In genomic region chr3:126348308-126348920, GRCh38 we compare ENCODE assay signal across 13 cellular contexts. TPM values are rescaled to one million over a fixed set of nuclear protein-coding genes. Genes with fewer than 3 reads are reported as not detected.
DNase-seq lines count a peak whose midpoint lies in the region; ATAC-seq and TF ChIP-seq lines count a peak whose summit lies in the region.
"Had no signal": no experiment of that assay in that cellular context is flagged by ENCODE, and none has a peak within 500 bp of the region (broad histone marks: within the 10 kb centered on the region; RNA-seq: fewer than 3 reads in every experiment).

No MANE protein-coding gene starts in this region.

- H3K23ac ChIP-seq in IMR-90 (ENCODE audit: low read depth, low read length), result no peak overlapping the region

- H3K4me3 ChIP-seq in IMR-90 (ENCODE audit: insufficient read depth, low read depth, low read length) (no peak overlapping the region), endodermal cell (ENCODE audit: low read length) (no peak overlapping the region)

- no peak overlapping the region for H3K56ac ChIP-seq in IMR-90 (ENCODE audit: extremely low read depth, insufficient read depth, low read length)

- no peak for ATAC-seq in IMR-90 (ENCODE audit: low read depth)

- H3K9ac ChIP-seq in IMR-90 (ENCODE audit: low read depth, low read length) (no peak overlapping the region), endodermal cell (ENCODE audit: extremely low read depth, low read length, poor library complexity, severe bottlenecking) (no peak overlapping the region)
- H3K9ac ChIP-seq: KMS-11 had no signal

- H4K20me1 ChIP-seq in IMR-90 (ENCODE audit: insufficient read depth, low read length), result no peaks in the 10 kb centered on the region; the same call in 1 of the 2 replicates

- H3K36me3 Mint-ChIP-seq in endodermal cell (ENCODE audit: low read depth) (peaks cover 14% of the 10 kb centered on the region), progenitor cell of endocrine pancreas (ENCODE audit: insufficient read depth) (peaks cover 2% of the 10 kb centered on the region)
- no peaks in the 10 kb centered on the region for H3K36me3 Mint-ChIP-seq in activated T-helper 2 cell treated with anti-CD3 and anti-CD28 coated beads, Interferon-gamma antibody, Interleukin-2, Interleukin-4, amounts not matched to agents 10 μg/mL and 5 μg/mL and 100 μg/mL, durations not matched to agents 14 hours and 24 hours and 36 hours (ENCODE audit: low read depth)

- H3K4ac ChIP-seq in IMR-90 (ENCODE audit: low read depth, low read length), result no peak overlapping the region

- H4K91ac ChIP-seq in IMR-90 (ENCODE audit: insufficient read depth, low read depth, low read length), result no peak overlapping the region

- 48% methylated on average over 4 of the region's 12 CpGs; no CpG with 5 or more reads in 1 of the 2 experiments for WGBS in IMR-90 (ENCODE audit: extremely low coverage in 2 of 2, insufficient read length in 1 of 2), 2 experiments
- 90 to 96% methylated on average over 12 of the region's 12 CpGs for WGBS in endodermal cell (ENCODE audit: insufficient coverage in 1 of 2, insufficient read length in 1 of 2), 2 experiments

- no peak overlapping the region for H2AK5ac ChIP-seq in IMR-90 (ENCODE audit: low read depth, low read length)

- no peaks in the 10 kb centered on the region; the same call in 1 of the 2 replicates for H3K4me1 ChIP-seq in IMR-90 (ENCODE audit: control insufficient read depth, insufficient read depth, low read length)
- H3K4me1 ChIP-seq in endodermal cell (ENCODE audit: control insufficient read depth, insufficient read depth, low read length), result no peaks in the 10 kb centered on the region

- no TSS peak for BruUV-seq in IMR-90 (replicated peaks; lab: Mats Ljungman, UMichigan)

- H3K4me1 Mint-ChIP-seq in endodermal cell, result no peaks in the 10 kb centered on the region
- H3K4me1 Mint-ChIP-seq in progenitor cell of endocrine pancreas (ENCODE audit: low read depth), result no peaks in the 10 kb centered on the region
- no peaks in the 10 kb centered on the region for H3K4me1 Mint-ChIP-seq in activated T-helper 2 cell treated with anti-CD3 and anti-CD28 coated beads, Interferon-gamma antibody, Interleukin-2, Interleukin-4, amounts not matched to agents 10 μg/mL and 5 μg/mL and 100 μg/mL, durations not matched to agents 14 hours and 24 hours and 36 hours (ENCODE audit: low read depth)

- no peak overlapping the region for H2AK9ac ChIP-seq in IMR-90 (replicated peaks; ENCODE audit: low read depth, low read length, poor library complexity)

- H4K5ac ChIP-seq in IMR-90 (ENCODE audit: low read depth, low read length), result no peak overlapping the region

- H3K14ac ChIP-seq in IMR-90 (replicated peaks; ENCODE audit: low read depth, low read length), result no peak overlapping the region

- peaks cover 1% of the 10 kb centered on the region; the same call in 1 of the 2 replicates for H3K36me3 ChIP-seq in IMR-90 (ENCODE audit: control insufficient read depth, insufficient read depth, low read length)
- H3K36me3 ChIP-seq in endodermal cell (ENCODE audit: control insufficient read depth, insufficient read depth, low read length), result no peaks in the 10 kb centered on the region

- TF ChIP-seq POLR2A in IMR-90 (IDR thresholded peaks at IDR 0.05; ENCODE audit: low read depth, low read length), result no peak

- H3K9me3 ChIP-seq in IMR-90 (ENCODE audit: control insufficient read depth, insufficient read depth, low read length) (no peaks in the 10 kb centered on the region), endodermal cell (ENCODE audit: control insufficient read depth, low read length) (no peaks in the 10 kb centered on the region)

- H3K27me3 ChIP-seq in IMR-90 (ENCODE audit: control insufficient read depth, insufficient read depth, low read length), result peaks cover 3% of the 10 kb centered on the region; the same call in 1 of the 2 replicates
- H3K27me3 ChIP-seq in endodermal cell (ENCODE audit: control insufficient read depth, insufficient read depth, low read length, poor library complexity, severe bottlenecking), result no peaks in the 10 kb centered on the region

- H3K9me3 Mint-ChIP-seq in endodermal cell, result no peaks in the 10 kb centered on the region
- no peaks in the 10 kb centered on the region for H3K9me3 Mint-ChIP-seq in progenitor cell of endocrine pancreas (ENCODE audit: low read depth)
- no peaks in the 10 kb centered on the region for H3K9me3 Mint-ChIP-seq in activated T-helper 2 cell treated with anti-CD3 and anti-CD28 coated beads, Interferon-gamma antibody, Interleukin-2, Interleukin-4, amounts not matched to agents 10 μg/mL and 5 μg/mL and 100 μg/mL, durations not matched to agents 14 hours and 24 hours and 36 hours

- 0 out of 2 replicates have a peak, but pooled peaks cover 4% of the 10 kb centered on the region for H3K9me1 ChIP-seq in IMR-90 (ENCODE audit: insufficient read depth, low read length)

- 0 out of 2 replicates have a peak, but pooled peaks have one; percentile 9 for TF ChIP-seq CTCF in IMR-90 (conservative IDR thresholded peaks at IDR 0.05; ENCODE audit: low read depth, low read length)
- peak; percentile 81 for TF ChIP-seq CTCF in endodermal cell (conservative IDR thresholded peaks at IDR 0.05)
- TF ChIP-seq CTCF in progenitor cell of endocrine pancreas (IDR thresholded peaks at IDR 0.05; ENCODE audit: unreplicated experiment), result peak; percentile 40

- no peak for TF ChIP-seq RAD21 in IMR-90 (IDR thresholded peaks at IDR 0.05; ENCODE audit: low read length)

- no peak overlapping the region for H3K27ac ChIP-seq in IMR-90 (ENCODE audit: insufficient read depth, low read length)
- no peak overlapping the region for H3K27ac ChIP-seq in endodermal cell (ENCODE audit: low read depth, low read length)
- H3K27ac ChIP-seq: KMS-11 had no signal

- no peak overlapping the region for H4K8ac ChIP-seq in IMR-90 (ENCODE audit: low read depth in 2 of 2, low read length in 2 of 2)

- no peak overlapping the region for H3K4me3 Mint-ChIP-seq in endodermal cell
- no peak overlapping the region for H3K4me3 Mint-ChIP-seq in progenitor cell of endocrine pancreas (ENCODE audit: low read depth)
- H3K4me3 Mint-ChIP-seq in activated T-helper 2 cell treated with anti-CD3 and anti-CD28 coated beads, Interferon-gamma antibody, Interleukin-2, Interleukin-4, amounts not matched to agents 10 μg/mL and 5 μg/mL and 100 μg/mL, durations not matched to agents 14 hours and 24 hours and 36 hours (ENCODE audit: low read depth), result no peak overlapping the region

- no peak overlapping the region for H2BK20ac ChIP-seq in IMR-90 (ENCODE audit: low read depth, low read length)

- H3K27me3 Mint-ChIP-seq in endodermal cell (ENCODE audit: insufficient read depth) (no peaks in the 10 kb centered on the region), progenitor cell of endocrine pancreas (no peaks in the 10 kb centered on the region)
- H3K27me3 Mint-ChIP-seq in activated T-helper 2 cell treated with anti-CD3 and anti-CD28 coated beads, Interferon-gamma antibody, Interleukin-2, Interleukin-4, amounts not matched to agents 10 μg/mL and 5 μg/mL and 100 μg/mL, durations not matched to agents 14 hours and 24 hours and 36 hours (ENCODE audit: low read depth), result no peaks in the 10 kb centered on the region

- DNase-seq in ELR (ENCODE audit: low read depth) (peak; percentile 45), IMR-90 (no peak), endodermal cell (peak; percentile 85), progenitor cell of endocrine pancreas (ENCODE audit: low spot score, unreplicated experiment) (peak; percentile 8), NCI-H2227 treated with DMSO at 0.1 percent for 48 hours (lab: John Stamatoyannopoulos, UW) (no peak), NCI-H2029 (lab: John Stamatoyannopoulos, UW) (no peak), inferior parietal cortex (ENCODE audit: extremely low spot score) (no peak)
- no peak for DNase-seq in activated T-helper 2 cell treated with anti-CD3 and anti-CD28 coated beads, Interferon-gamma antibody, Interleukin-2, Interleukin-4, amounts not matched to agents 10 μg/mL and 5 μg/mL and 100 μg/mL, durations not matched to agents 14 hours and 24 hours and 36 hours (ENCODE audit: low spot score)
- DNase-seq: DND-41, small intestine had no signal

- no peak overlapping the region for H2AFZ ChIP-seq in IMR-90 (replicated peaks; ENCODE audit: low read length, poor library complexity)

- no peak overlapping the region for H3K4me2 ChIP-seq in IMR-90 (ENCODE audit: low read depth, low read length)
- H3K4me2 ChIP-seq: KMS-11 had no signal

- H3K27ac Mint-ChIP-seq in endodermal cell (no peak overlapping the region), progenitor cell of endocrine pancreas (no peak overlapping the region)
- H3K27ac Mint-ChIP-seq in activated T-helper 2 cell treated with anti-CD3 and anti-CD28 coated beads, Interferon-gamma antibody, Interleukin-2, Interleukin-4, amounts not matched to agents 10 μg/mL and 5 μg/mL and 100 μg/mL, durations not matched to agents 14 hours and 24 hours and 36 hours, result no peak overlapping the region

- intact Hi-C loops in IMR-90 (cut with micrococcal nuclease), result no loop called here
- intact Hi-C loops in activated T-helper 2 cell treated with anti-CD3 and anti-CD28 coated beads, Interferon-gamma antibody, Interleukin-2, Interleukin-4, amounts not matched to agents 10 μg/mL and 5 μg/mL and 100 μg/mL, durations not matched to agents 14 hours and 24 hours and 36 hours (cut with micrococcal nuclease), result no loop called here

- POLR2A ChIA-PET in IMR-90 (lab: Charles Lee; ENCODE audit: unreplicated experiment), result interaction anchor here (0.6 kb wide), 1 partner anchor 1224 kb away, joined by 3 read pairs; no protein-coding TSS in a partner anchor

- H2BK15ac ChIP-seq in IMR-90 (ENCODE audit: low read depth, low read length), result no peak overlapping the region

- H2BK5ac ChIP-seq in IMR-90 (ENCODE audit: low read depth, low read length, poor library complexity, severe bottlenecking), result no peak overlapping the region

- no peak overlapping the region for H3K18ac ChIP-seq in IMR-90 (ENCODE audit: low read depth, low read length)

- dilution Hi-C loops in IMR-90 (cut with HindIII; ENCODE audit: low sequenced_read_pairs, unreplicated experiment), result no loop called here

- in situ Hi-C loops in IMR-90 (cut with MboI; ENCODE audit: low sequenced_read_pairs), result no loop called here

- H3K79me1 ChIP-seq in IMR-90 (ENCODE audit: low read depth in 1 of 2, low read length in 2 of 2), result no peaks in the 10 kb centered on the region

- CTCF ChIA-PET in IMR-90 (lab: Yijun Ruan, JAX), result interaction anchor here (0.6 kb wide), 1 partner anchor 198 kb away, joined by 3 read pairs; no protein-coding TSS in a partner anchor

- no peak overlapping the region for H2BK120ac ChIP-seq in IMR-90 (ENCODE audit: low read depth, low read length)

RNA-seq across cellular contexts. Expression of gene KLF15, which starts 8.8 kb away (rescaled TPM):
- total RNA-seq in IMR-90 (2012; rRNA removed) (under 0.01 and 0.18 TPM in 2 replicates), endodermal cell (10 to 100 TPM; 20.7 to 31.1 TPM), progenitor cell of endocrine pancreas (16.4 and 17.7 TPM in 2 replicates)
- polyA plus RNA-seq in IMR-90 (2012; rRNA removed), result 0.14 and 0.24 TPM in 2 replicates
- 0.02 and 0.22 TPM in 2 replicates for polyA plus RNA-seq in IMR-90 (2012; cell fraction: cytosol; rRNA removed)
- 0.22 and 0.57 TPM in 2 replicates for polyA plus RNA-seq in IMR-90 (2012; cell fraction: nucleus; rRNA removed; ENCODE audit: low replicate concordance)
- 7.3 TPM for polyA plus RNA-seq in endodermal cell (2013, experiment 1 of 2)
- 5.6 TPM for polyA plus RNA-seq in endodermal cell (2013, experiment 2 of 2)
- total RNA-seq in activated T-helper 2 cell treated with anti-CD3 and anti-CD28 coated beads, Interferon-gamma antibody, Interleukin-2, Interleukin-4, amounts not matched to agents 10 μg/mL and 5 μg/mL and 100 μg/mL, durations not matched to agents 14 hours and 24 hours and 36 hours, result 0.14 and 0.30 TPM in 2 replicates

RNA-seq across cellular contexts. Expression of gene CFAP100, which starts 46.3 kb away (rescaled TPM):
- total RNA-seq in IMR-90 (2012; rRNA removed) (not detected in 2 replicates), endodermal cell (under 1 TPM; 0.44 to 0.66 TPM), progenitor cell of endocrine pancreas (0.79 and 1.00 TPM in 2 replicates)
- polyA plus RNA-seq in IMR-90 (2012; rRNA removed), result not detected in 2 replicates
- not detected in 2 replicates for polyA plus RNA-seq in IMR-90 (2012; cell fraction: cytosol; rRNA removed)
- polyA plus RNA-seq in IMR-90 (2012; cell fraction: nucleus; rRNA removed; ENCODE audit: low replicate concordance), result not detected in 2 replicates
- polyA plus RNA-seq in endodermal cell (2013, experiment 1 of 2), result 2.6 TPM
- polyA plus RNA-seq in endodermal cell (2013, experiment 2 of 2), result 1.6 TPM
- total RNA-seq in activated T-helper 2 cell treated with anti-CD3 and anti-CD28 coated beads, Interferon-gamma antibody, Interleukin-2, Interleukin-4, amounts not matched to agents 10 μg/mL and 5 μg/mL and 100 μg/mL, durations not matched to agents 14 hours and 24 hours and 36 hours, result not detected in 2 replicates
- total RNA-seq: lung microvascular endothelial cell had no signal
- polyA plus RNA-seq: esophagus, small intestine had no signal

Comparison
In these comparisons a context has a peak if more than half of its experiments do, and no peak if none do; other contexts are left out.
1. DNase-seq: peak in ELR (single experiment), endodermal cell (single experiment) and progenitor cell of endocrine pancreas (single experiment); none in IMR-90 (single experiment), NCI-H2227 treated with DMSO at 0.1 percent for 48 hours (single experiment), NCI-H2029 (single experiment), inferior parietal cortex (single experiment) and activated T-helper 2 cell treated with anti-CD3 and anti-CD28 coated beads, Interferon-gamma antibody, Interleukin-2, Interleukin-4, amounts not matched to agents 10 μg/mL and 5 μg/mL and 100 μg/mL, durations not matched to agents 14 hours and 24 hours and 36 hours (single experiment).
2. CTCF ChIP-seq: peak in every context shown above with its lines; median percentile 81 in endodermal cell; 40 in progenitor cell of endocrine pancreas; 9 in IMR-90.
3. RNA of gene KLF15, which starts 8.8 kb away (total RNA-seq): 20.7 to 31.1 TPM in endodermal cell and 16.4 to 17.7 TPM in progenitor cell of endocrine pancreas; under 0.01 to 0.18 TPM in IMR-90 and 0.14 to 0.30 TPM in activated T-helper 2 cell treated with anti-CD3 and anti-CD28 coated beads, Interferon-gamma antibody, Interleukin-2, Interleukin-4, amounts not matched to agents 10 μg/mL and 5 μg/mL and 100 μg/mL, durations not matched to agents 14 hours and 24 hours and 36 hours; every median in the first group is over 10 times any median in the second.